Comparison of ENCODE assay signal across 8 cellular contexts in the genomic region with DNA sequence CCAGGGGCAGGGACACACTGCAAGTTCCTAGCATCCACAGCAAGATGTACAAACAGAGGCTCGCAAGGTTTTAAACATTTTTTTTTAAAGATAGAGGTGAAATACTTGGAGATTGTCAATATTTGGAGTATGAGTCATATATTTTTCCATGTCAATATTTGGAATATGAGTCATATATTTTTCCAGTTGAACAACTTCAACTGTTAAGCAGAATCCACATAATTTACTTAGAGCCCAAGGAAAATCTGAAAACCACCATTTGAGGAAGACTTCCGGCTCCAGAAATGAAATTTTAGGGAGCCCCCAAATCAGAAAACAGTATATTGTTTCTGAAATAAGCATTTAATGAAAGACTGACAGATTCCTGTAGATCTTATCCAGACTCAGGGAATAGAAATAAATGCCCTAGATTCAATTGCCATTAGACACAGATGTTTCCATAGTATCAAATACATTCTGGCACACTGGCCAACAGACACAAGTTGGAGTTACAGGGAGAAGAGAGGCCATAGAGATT. TPM values are rescaled to one million over a fixed set of nuclear protein-coding genes. Genes with fewer than 3 reads are reported as not detected.
A peak's percentile ranks its signal among the peaks of the same experiment; 100 is the strongest.
DNase-seq lines count a peak whose midpoint lies in the region; ATAC-seq, FAIRE-seq and TF ChIP-seq lines count a peak whose summit lies in the region.

No MANE protein-coding gene starts in this region.

- H3K27ac ChIP-seq in IMR-90 (ENCODE audit: insufficient read depth, low read length) = no peak overlapping the region
- H3K27ac ChIP-seq in HepG2 (ENCODE audit: extremely low read length, insufficient read depth, low read length) = peak overlapping the region; percentile 37

- in situ Hi-C loops in IMR-90 (cut with MboI; ENCODE audit: low sequenced_read_pairs) = no loop called here
- in situ Hi-C loops in astrocyte of the cerebellum (cut with HindIII; ENCODE audit: low sequenced_read_pairs) = no loop called here
- in situ Hi-C loops in HepG2 (cut with HindIII; ENCODE audit: extremely low pct_ligation_motif_present, low pct_unique_long_range_greater_than_20kb) = loop anchor here (25.0 kb wide), 2 partner anchors 607 to 857 kb away; no protein-coding TSS in a partner anchor

- no peak overlapping the region for H3K9ac ChIP-seq in IMR-90 (ENCODE audit: low read depth, low read length)
- no peak overlapping the region for H3K9ac ChIP-seq in HepG2 (ENCODE audit: insufficient read depth, low read depth, low read length)

- POLR2A ChIA-PET in IMR-90 (lab: Charles Lee; ENCODE audit: unreplicated experiment) = no interaction called here
- POLR2A ChIA-PET in HepG2 (lab: Yijun Ruan, JAX) = interaction anchor here (0.9 to 2.2 kb wide), 4 partner anchors 17 to 217 kb away, joined by 3 to 13 read pairs (median 7); no protein-coding TSS in a partner anchor

- no TSS peak for BruUV-seq in IMR-90 (replicated peaks; lab: Mats Ljungman, UMichigan)
- BruUV-seq in HepG2 (replicated peaks; lab: Mats Ljungman, UMichigan) = no TSS peak

- no peaks in the 10 kb centered on the region for H3K79me1 ChIP-seq in IMR-90 (ENCODE audit: low read depth in 1 of 2, low read length in 2 of 2)

- no peak overlapping the region for H4K91ac ChIP-seq in IMR-90 (ENCODE audit: insufficient read depth, low read depth, low read length)

- H2AK9ac ChIP-seq in IMR-90 (replicated peaks; ENCODE audit: low read depth, low read length, poor library complexity) = no peak overlapping the region

- H2AFZ ChIP-seq in IMR-90 (replicated peaks; ENCODE audit: low read length, poor library complexity) = no peak overlapping the region
- no peak overlapping the region for H2AFZ ChIP-seq in HepG2 (ENCODE audit: low read length)

- H3K4me3 ChIP-seq in AG10803 (ENCODE audit: low read length) (no peak overlapping the region), IMR-90 (ENCODE audit: insufficient read depth, low read depth, low read length) (no peak overlapping the region), astrocyte of the cerebellum (ENCODE audit: low read depth, low read length) (no peak overlapping the region), HepG2 (replicated peaks in 1 of 3; ENCODE audit: insufficient read depth in 1 of 3, low read depth in 2 of 3, low read length in 3 of 3) (no peak overlapping the region)

- H3K36me3 ChIP-seq in IMR-90 (ENCODE audit: control insufficient read depth, insufficient read depth, low read length) (no peaks in the 10 kb centered on the region), HepG2 (replicated peaks in 1 of 2; ENCODE audit: control insufficient read depth in 1 of 2, insufficient read depth in 2 of 2, low read length in 2 of 2) (no peaks in the 10 kb centered on the region)

- no peak overlapping the region for H4K8ac ChIP-seq in IMR-90 (ENCODE audit: low read depth in 2 of 2, low read length in 2 of 2)

- ATAC-seq in IMR-90 (ENCODE audit: low read depth) (peak; percentile 75), HepG2 (peak; percentile 83), sciatic nerve (no peak), HG03520 (IDR thresholded peaks at IDR 0.05; ENCODE audit: unreplicated experiment) (no peak)

- H2AK5ac ChIP-seq in IMR-90 (ENCODE audit: low read depth, low read length) = no peak overlapping the region

- peak overlapping the region; percentile 36; the same call in 1 of the 2 replicates for H2BK120ac ChIP-seq in IMR-90 (ENCODE audit: low read depth, low read length)

- peaks cover 2% of the 10 kb centered on the region; the same call in 1 of the 2 replicates for H3K27me3 ChIP-seq in IMR-90 (ENCODE audit: control insufficient read depth, insufficient read depth, low read length)
- H3K27me3 ChIP-seq in HepG2 (ENCODE audit: control insufficient read depth in 1 of 2, insufficient read depth in 2 of 2, low read length in 2 of 2) = no peaks in the 10 kb centered on the region

- H3K9me1 ChIP-seq in IMR-90 (ENCODE audit: insufficient read depth, low read length) = no peaks in the 10 kb centered on the region

- no peak for FAIRE-seq in HepG2 (lab: Jason Lieb, UNC)

- no peak for TF ChIP-seq POLR2A in IMR-90 (IDR thresholded peaks at IDR 0.05; ENCODE audit: low read depth, low read length)
- TF ChIP-seq POLR2A in HepG2 (IDR thresholded peaks at IDR 0.05; ENCODE audit: insufficient read depth in 1 of 2, low read depth in 2 of 2, low read length in 2 of 2) = no peak

- DNase-seq in AG10803 (ENCODE audit: low read depth) (peak; percentile 53), IMR-90 (peak; percentile 76), astrocyte of the cerebellum (ENCODE audit: low read depth) (peak; percentile 59), HepG2 (ENCODE audit: low spot score) (peak; percentile 90), sciatic nerve (ENCODE audit: low spot score) (no peak), T-helper 1 cell (no peak), H4 (ENCODE audit: low spot score) (no peak)

- H3K9me3 ChIP-seq in IMR-90 (ENCODE audit: control insufficient read depth, insufficient read depth, low read length) = no peaks in the 10 kb centered on the region; the same call in 1 of the 2 replicates
- H3K9me3 ChIP-seq in HepG2 (ENCODE audit: low read length) = no peaks in the 10 kb centered on the region

- no peak for TF ChIP-seq CTCF in AG10803 (conservative IDR thresholded peaks at IDR 0.05; ENCODE audit: low read length)
- no peak for TF ChIP-seq CTCF in IMR-90 (conservative IDR thresholded peaks at IDR 0.05; ENCODE audit: low read depth, low read length)
- TF ChIP-seq CTCF in astrocyte of the cerebellum (IDR thresholded peaks at IDR 0.05; ENCODE audit: low read depth, low read length, missing control alignments) = no peak
- TF ChIP-seq CTCF in HepG2 (CRISPR knock-in tag; IDR thresholded peaks at IDR 0.05) = no peak

- no peak overlapping the region; the same call in 1 of the 2 replicates for H3K56ac ChIP-seq in IMR-90 (ENCODE audit: extremely low read depth, insufficient read depth, low read length)

- intact Hi-C loops in IMR-90 (cut with micrococcal nuclease) = loop anchor here (1.0 to 5.0 kb wide), 2 partner anchors 217 to 317 kb away; no protein-coding TSS in a partner anchor
- intact Hi-C loops in HepG2 (cut with micrococcal nuclease; ENCODE audit: unreplicated experiment) = loop anchor here (1.0 to 5.0 kb wide), 5 partner anchors 17 to 217 kb away; partner anchors contain the start of gene MAN1A1
- intact Hi-C loops in sciatic nerve (cut with DNase I) = no loop called here

- H3K18ac ChIP-seq in IMR-90 (ENCODE audit: low read depth, low read length) = no peak overlapping the region

- no CpG with 5 or more reads among the region's 2 CpGs for WGBS in IMR-90 (ENCODE audit: extremely low coverage in 2 of 2, insufficient read length in 1 of 2), 2 experiments
- 7% methylated on average over 2 of the region's 2 CpGs for WGBS in HepG2 (ENCODE audit: low lambda C conversion rate)

- H4K20me1 ChIP-seq in IMR-90 (ENCODE audit: insufficient read depth, low read length) (no peaks in the 10 kb centered on the region), HepG2 (ENCODE audit: insufficient read depth, low read length) (no peaks in the 10 kb centered on the region)

- no peak overlapping the region for H3K14ac ChIP-seq in IMR-90 (replicated peaks; ENCODE audit: low read depth, low read length)

- H3K23ac ChIP-seq in IMR-90 (ENCODE audit: low read depth, low read length) = no peak overlapping the region

- H2BK15ac ChIP-seq in IMR-90 (ENCODE audit: low read depth, low read length) = no peak overlapping the region

- CTCF ChIA-PET in IMR-90 (lab: Yijun Ruan, JAX) = interaction anchor here (0.6 to 1.5 kb wide), 7 partner anchors 12 to 1065 kb away, joined by 3 to 7 read pairs (median 5); no protein-coding TSS in a partner anchor
- CTCF ChIA-PET in HepG2 (lab: Yijun Ruan, JAX; ENCODE audit: low intra/inter-chr PET ratio, low total read pairs) = interaction anchor here (0.8 to 2.3 kb wide), 6 partner anchors 17 to 848 kb away, joined by 3 to 11 read pairs (median 3); partner anchors contain the start of gene MCM9

- no peak overlapping the region for H2BK20ac ChIP-seq in IMR-90 (ENCODE audit: low read depth, low read length)

- H3K79me2 ChIP-seq in HepG2 (ENCODE audit: insufficient read depth, low read length) = no peaks in the 10 kb centered on the region

- H3K4ac ChIP-seq in IMR-90 (ENCODE audit: low read depth, low read length) = no peak overlapping the region; the same call in 1 of the 2 replicates

- dilution Hi-C loops in IMR-90 (cut with HindIII; ENCODE audit: low sequenced_read_pairs, unreplicated experiment) = no loop called here

- H3K4me1 ChIP-seq in IMR-90 (ENCODE audit: control insufficient read depth, insufficient read depth, low read length) (0 out of 2 replicates have a peak, but pooled peaks cover 3% of the 10 kb centered on the region), HepG2 (ENCODE audit: insufficient read depth, low read length) (peaks cover 43% of the 10 kb centered on the region)

- TF ChIP-seq RAD21 in IMR-90 (IDR thresholded peaks at IDR 0.05; ENCODE audit: low read length) = no peak
- TF ChIP-seq RAD21 in HepG2 (CRISPR knock-in tag; IDR thresholded peaks at IDR 0.05) = no peak

- TF ChIP-seq EP300 in HepG2 (IDR thresholded peaks at IDR 0.05; ENCODE audit: low read depth in 2 of 2, low read length in 2 of 2) (peak; percentile 83 to 95), HepG2 (CRISPR knock-in tag; IDR thresholded peaks at IDR 0.05; ENCODE audit: borderline replicate concordance) (peak; percentile 50; the same call in 1 of the 2 replicates)

- H4K5ac ChIP-seq in IMR-90 (ENCODE audit: low read depth, low read length) = no peak overlapping the region

- H3K4me2 ChIP-seq in IMR-90 (ENCODE audit: low read depth, low read length) = no peak overlapping the region
- H3K4me2 ChIP-seq in HepG2 (ENCODE audit: low read depth, low read length) = peak overlapping the region; percentile 68

- H2BK5ac ChIP-seq in IMR-90 (ENCODE audit: low read depth, low read length, poor library complexity, severe bottlenecking) = peak overlapping the region; percentile 31

RNA-seq across cellular contexts. Expression of gene FAM184A, which starts 51.6 kb away (rescaled TPM):
- not detected in 2 replicates for total RNA-seq in IMR-90 (2012; rRNA removed)
- polyA plus RNA-seq in IMR-90 (2012; rRNA removed) = 0.03 and 0.07 TPM in 2 replicates
- polyA plus RNA-seq in IMR-90 (2012; cell fraction: cytosol; rRNA removed) = 0.01 TPM in 1 of 2 replicates, not detected in the other
- polyA plus RNA-seq in IMR-90 (2012; cell fraction: nucleus; rRNA removed; ENCODE audit: low replicate concordance) = 0.02 and 0.11 TPM in 2 replicates
- 16.0 and 18.0 TPM in 2 replicates for total RNA-seq in HepG2 (2016; rRNA removed; fragmentation: Illumina TruSeq; extraction: Trizol)
- total RNA-seq in HepG2 (2016; cell fraction: cytosol; rRNA removed; fragmentation: Illumina TruSeq; extraction: Trizol; ENCODE audit: low read depth) = 4.4 and 5.4 TPM in 2 replicates
- 16.1 and 16.7 TPM in 2 replicates for total RNA-seq in HepG2 (2016; cell fraction: insoluble cytoplasmic fraction; rRNA removed; fragmentation: Illumina TruSeq; extraction: Trizol)
- total RNA-seq in HepG2 (2016; cell fraction: membrane; rRNA removed; fragmentation: Illumina TruSeq; extraction: Trizol) = 7.8 and 11.8 TPM in 2 replicates
- 29.6 and 31.1 TPM in 2 replicates for total RNA-seq in HepG2 (2016; cell fraction: nucleus; rRNA removed; fragmentation: Illumina TruSeq; extraction: Trizol)
- 6.5 and 7.0 TPM in 2 replicates for polyA plus RNA-seq in HepG2 (2011; rRNA removed)
- 2.1 and 3.1 TPM in 2 replicates for polyA plus RNA-seq in HepG2 (2011; cell fraction: cytosol; rRNA removed)
- polyA plus RNA-seq in HepG2 (2011; cell fraction: nucleus; rRNA removed) = 4.9 and 7.2 TPM in 2 replicates
- polyA plus RNA-seq in HepG2 (2012) = 6.3 and 6.4 TPM in 2 replicates
- polyA plus RNA-seq in HepG2 (2016; cell fraction: cytosol; fragmentation: Illumina TruSeq; extraction: Trizol; ENCODE audit: low read depth) = 2.1 and 2.3 TPM in 2 replicates
- 14.2 and 15.0 TPM in 2 replicates for polyA plus RNA-seq in HepG2 (2016; cell fraction: insoluble cytoplasmic fraction; fragmentation: Illumina TruSeq; extraction: Trizol; ENCODE audit: low read depth)
- polyA plus RNA-seq in HepG2 (2016; cell fraction: membrane; fragmentation: Illumina TruSeq; extraction: Trizol; ENCODE audit: low read depth) = 4.0 and 5.0 TPM in 2 replicates
- 23.3 and 27.1 TPM in 2 replicates for polyA plus RNA-seq in HepG2 (2016; cell fraction: nucleus; fragmentation: Illumina TruSeq; extraction: Trizol; ENCODE audit: insufficient read depth, low read depth)
- 1.5 TPM in 1 of 2 replicates, not detected in the other for polyA minus RNA-seq in HepG2 (2011; rRNA and poly(A)+ RNA removed; ENCODE audit: low replicate concordance)
- 2.9 and 3.9 TPM in 2 replicates for polyA minus RNA-seq in HepG2 (2011; cell fraction: cytosol; rRNA and poly(A)+ RNA removed)
- 17.5 and 24.4 TPM in 2 replicates for polyA minus RNA-seq in HepG2 (2011; cell fraction: nucleus; rRNA and poly(A)+ RNA removed)
- 7.8 TPM for total RNA-seq in sciatic nerve
- total RNA-seq in H4 (2014; rRNA removed; shearing (Covaris generic)) = 1.4 and 2.1 TPM in 2 replicates

Comparison
In these comparisons a context has a peak if more than half of its experiments do, and no peak if none do; other contexts are left out.
1. DNase-seq: peak in AG10803 (single experiment), IMR-90 (single experiment), astrocyte of the cerebellum (single experiment) and HepG2 (single experiment); none in sciatic nerve (single experiment), T-helper 1 cell (0 of 5) and H4 (single experiment).
2. ATAC-seq: peak in IMR-90 (single experiment) and HepG2 (single experiment); none in sciatic nerve (single experiment) and HG03520 (single experiment).